12 cellular contexts compared by ENCODE assay signal in genomic region chr16:153870-154222, GRCh38. TPM values are rescaled to one million over a fixed set of nuclear protein-coding genes. Genes with fewer than 3 reads are reported as not detected.
"Had no signal": no experiment of that assay in that cellular context is flagged by ENCODE, and none has a peak within 500 bp of the region (broad histone marks: within the 10 kb centered on the region; RNA-seq: fewer than 3 reads in every experiment).

No MANE protein-coding gene starts in this region.

RNA-seq across cellular contexts. Expression of gene HBZ, which starts 1.4 kb away (rescaled TPM):
- total RNA-seq: activated CD4-positive, alpha-beta memory T cell treated with anti-CD3 and anti-CD28 coated beads, Interleukin-2, amount 10 ng/mL, durations not matched to agents 7 days and 5 days; activated T-helper 1 cell treated with anti-CD3 and anti-CD28 coated beads, Interleukin-12 subunit alpha, Interleukin-12 subunit beta, Interleukin-2, Interleukin-4 antibody, amounts not matched to agents 30 ng/mL and 10 ng/mL and 1 ng/mL, durations not matched to agents 14 hours and 24 hours and 36 hours; ascending aorta; bronchial epithelial cell; esophagus squamous epithelium; fibroblast of villous mesenchyme; mesothelial cell of epicardium; myocyte; T-helper 1 cell treated with Interleukin-12 subunit alpha and Interleukin-12 subunit beta and Interleukin-4 antibody, amounts not matched to agents 30 ng/mL and 1 ng/mL, for 36 hours; tibial nerve had no signal
- polyA plus RNA-seq: keratinocyte, SK-N-SH had no signal

RNA-seq across cellular contexts. Expression of gene HBM, which starts 11.9 kb away (rescaled TPM):
- total RNA-seq: activated CD4-positive, alpha-beta memory T cell treated with anti-CD3 and anti-CD28 coated beads, Interleukin-2, amount 10 ng/mL, durations not matched to agents 7 days and 5 days; activated T-helper 1 cell treated with anti-CD3 and anti-CD28 coated beads, Interleukin-12 subunit alpha, Interleukin-12 subunit beta, Interleukin-2, Interleukin-4 antibody, amounts not matched to agents 30 ng/mL and 10 ng/mL and 1 ng/mL, durations not matched to agents 14 hours and 24 hours and 36 hours; ascending aorta; bronchial epithelial cell; esophagus squamous epithelium; fibroblast of villous mesenchyme; mesothelial cell of epicardium; myocyte; T-helper 1 cell treated with Interleukin-12 subunit alpha and Interleukin-12 subunit beta and Interleukin-4 antibody, amounts not matched to agents 30 ng/mL and 1 ng/mL, for 36 hours had no signal
- polyA plus RNA-seq: keratinocyte, SK-N-SH had no signal

RNA-seq across cellular contexts. Expression of gene HBA2, which starts 18.8 kb away (rescaled TPM):
- total RNA-seq: activated CD4-positive, alpha-beta memory T cell treated with anti-CD3 and anti-CD28 coated beads, Interleukin-2, amount 10 ng/mL, durations not matched to agents 7 days and 5 days; bronchial epithelial cell; fibroblast of villous mesenchyme; mesothelial cell of epicardium; myocyte; T-helper 1 cell treated with Interleukin-12 subunit alpha and Interleukin-12 subunit beta and Interleukin-4 antibody, amounts not matched to agents 30 ng/mL and 1 ng/mL, for 36 hours had no signal
- polyA plus RNA-seq: keratinocyte, SK-N-SH had no signal

RNA-seq across cellular contexts. Expression of gene HBA1, which starts 22.6 kb away (rescaled TPM):
- total RNA-seq: activated CD4-positive, alpha-beta memory T cell treated with anti-CD3 and anti-CD28 coated beads, Interleukin-2, amount 10 ng/mL, durations not matched to agents 7 days and 5 days; activated T-helper 1 cell treated with anti-CD3 and anti-CD28 coated beads, Interleukin-12 subunit alpha, Interleukin-12 subunit beta, Interleukin-2, Interleukin-4 antibody, amounts not matched to agents 30 ng/mL and 10 ng/mL and 1 ng/mL, durations not matched to agents 14 hours and 24 hours and 36 hours; bronchial epithelial cell; fibroblast of villous mesenchyme; mesothelial cell of epicardium; T-helper 1 cell treated with Interleukin-12 subunit alpha and Interleukin-12 subunit beta and Interleukin-4 antibody, amounts not matched to agents 30 ng/mL and 1 ng/mL, for 36 hours had no signal
- polyA plus RNA-seq: SK-N-SH had no signal
